In genomic region chr6:112253505-112253841, GRCh38 we compare ENCODE assay signal across 10 cellular contexts. TPM values are rescaled to one million over a fixed set of nuclear protein-coding genes. Genes with fewer than 3 reads are reported as not detected.
A peak's percentile ranks its signal among the peaks of the same experiment; 100 is the strongest.
DNase-seq lines count a peak whose midpoint lies in the region; ATAC-seq, FAIRE-seq and TF ChIP-seq lines count a peak whose summit lies in the region.
"Had no signal": no experiment of that assay in that cellular context is flagged by ENCODE, and none has a peak within 500 bp of the region (broad histone marks: within the 10 kb centered on the region; RNA-seq: fewer than 3 reads in every experiment).

No MANE protein-coding gene starts in this region.

- 41% methylated on average over 8 of the region's 8 CpGs for WGBS in SK-N-SH (ENCODE audit: low lambda C conversion rate)

- H3K27me3 ChIP-seq in SK-N-SH (ENCODE audit: insufficient read depth) (no peaks in the 10 kb centered on the region), fibroblast of lung (ENCODE audit: control insufficient read depth, insufficient read depth, low read length) (no peaks in the 10 kb centered on the region)

- peak; percentile 50 for DNase-seq in SK-N-SH
- no peak for DNase-seq in fibroblast of lung (ENCODE audit: low read depth in 2 of 2)
- DNase-seq in retina = no peak
- DNase-seq in RCC 7860 (ENCODE audit: low spot score) = no peak
- DNase-seq in mesenteric fat pad (ENCODE audit: low spot score) = no peak

- TF ChIP-seq RAD21 in SK-N-SH (IDR thresholded peaks at IDR 0.05; ENCODE audit: low read length) = no peak

- TF ChIP-seq EP300 in SK-N-SH (IDR thresholded peaks at IDR 0.05; ENCODE audit: borderline replicate concordance in 1 of 2, low read depth in 1 of 2, low read length in 1 of 2) = no peak

- H3K9me2 ChIP-seq in SK-N-SH = no peaks in the 10 kb centered on the region

- ATAC-seq in GM18909 (IDR thresholded peaks at IDR 0.05; ENCODE audit: poor library complexity, unreplicated experiment) = peak; percentile 37
- no peak for ATAC-seq in activated CD4-positive, CD25-positive, alpha-beta regulatory T cell treated with anti-CD3 and anti-CD28 coated beads, Interleukin-2, amount 50 U/mL, for 24 hours

- POLR2A ChIA-PET in SK-N-SH (lab: Yijun Ruan, JAX) = interaction anchor here (0.7 to 1.6 kb wide), 3 partner anchors 17 to 55 kb away, joined by 3 to 9 read pairs (median 5); no protein-coding TSS in a partner anchor

- H3K9ac ChIP-seq in SK-N-SH = peak overlapping the region; percentile 60; the same call in 1 of the 2 replicates
- peak overlapping the region; percentile 93 for H3K9ac ChIP-seq in fibroblast of lung (ENCODE audit: insufficient read depth, low read length)

- TF ChIP-seq CTCF in SK-N-SH (IDR thresholded peaks at IDR 0.05) (no peak), fibroblast of lung (conservative IDR thresholded peaks at IDR 0.05 in 1 of 2, IDR thresholded peaks at IDR 0.05 in 1 of 2; ENCODE audit: low read depth in 1 of 2, low read length in 2 of 2) (no peak), nephron (IDR thresholded peaks at IDR 0.05; ENCODE audit: unreplicated experiment in 3 of 3) (no peak)

- H3K36me3 ChIP-seq in SK-N-SH (replicated peaks in 1 of 2; ENCODE audit: control insufficient read depth in 1 of 2, insufficient read depth in 2 of 2, low read length in 1 of 2) = no peaks in the 10 kb centered on the region
- peaks cover 1% of the 10 kb centered on the region for H3K36me3 ChIP-seq in fibroblast of lung (ENCODE audit: control insufficient read depth, insufficient read depth, low read length)
- H3K36me3 ChIP-seq: neutrophil had no signal

- CTCF ChIA-PET in SK-N-SH (lab: Yijun Ruan, JAX) = interaction anchor here (0.9 to 5.3 kb wide), 9 partner anchors 15 to 102 kb away, joined by 3 to 38 read pairs (median 3); no protein-coding TSS in a partner anchor

- H3K27ac ChIP-seq in SK-N-SH (ENCODE audit: low read depth in 2 of 2, low read length in 1 of 2) (peak overlapping the region in 1 of 2 experiments; percentile 80; a peak in 3 of 4 replicates), fibroblast of lung (ENCODE audit: insufficient read depth, low read length) (peak overlapping the region; percentile 91)
- H3K27ac ChIP-seq: neutrophil had no signal

- H3K4me1 ChIP-seq in SK-N-SH (ENCODE audit: control insufficient read depth in 1 of 2, insufficient read depth in 2 of 2, low read depth in 1 of 2, low read length in 1 of 2) (peaks cover 3 to 18% of the 10 kb centered on the region in 2 experiments; a peak in 2 of 4 replicates), fibroblast of lung (ENCODE audit: control insufficient read depth, extremely low read depth, insufficient read depth, low read length) (peaks cover 9% of the 10 kb centered on the region)

- H3K27ac Mint-ChIP-seq in nephron = peak overlapping the region; percentile 89 to 93 (median 92)

- H3K27me3 Mint-ChIP-seq in nephron (ENCODE audit: low read depth) = no peaks in the 10 kb centered on the region

- H4K20me1 ChIP-seq in SK-N-SH (ENCODE audit: insufficient read depth) (no peaks in the 10 kb centered on the region), fibroblast of lung (ENCODE audit: control insufficient read depth, extremely low read depth, insufficient read depth, low read length) (no peaks in the 10 kb centered on the region)

- FAIRE-seq in RCC 7860 (lab: Jason Lieb, UNC) = no peak
- FAIRE-seq: K562 had no signal

- H3K9me3 ChIP-seq in SK-N-SH (no peaks in the 10 kb centered on the region), fibroblast of lung (ENCODE audit: control insufficient read depth, insufficient read depth, low read depth, low read length) (no peaks in the 10 kb centered on the region)
- H3K9me3 ChIP-seq: neutrophil had no signal

- H3F3A ChIP-seq in SK-N-SH (replicated peaks; ENCODE audit: insufficient read depth) = no peaks in the 10 kb centered on the region

- H3K9me3 Mint-ChIP-seq in nephron = no peaks in the 10 kb centered on the region

- peak overlapping the region; percentile 92 to 94 (median 94) for H3K4me3 Mint-ChIP-seq in nephron

- peaks cover 59% of the 10 kb centered on the region for H3K4me1 Mint-ChIP-seq in nephron

- peak overlapping the region; percentile 82 for H3K4me2 ChIP-seq in SK-N-SH
- peak overlapping the region; percentile 70 for H3K4me2 ChIP-seq in fibroblast of lung (ENCODE audit: extremely low read depth, insufficient read depth, low read length)

- peaks cover 21% of the 10 kb centered on the region for H3K36me3 Mint-ChIP-seq in nephron (ENCODE audit: low read depth)

- H3K4me3 ChIP-seq in SK-N-SH (ENCODE audit: low read depth in 2 of 2, low read length in 1 of 2) (peak overlapping the region; percentile 63), fibroblast of lung (replicated peaks in 1 of 4; ENCODE audit: control extremely low read depth in 1 of 4, insufficient read depth in 1 of 4, low read depth in 3 of 4, low read length in 4 of 4) (peak overlapping the region; percentile 80 to 99 (median 94))
- H3K4me3 ChIP-seq: K562 had no signal

- H3K79me2 ChIP-seq in SK-N-SH (ENCODE audit: insufficient read depth) = no peaks in the 10 kb centered on the region
- H3K79me2 ChIP-seq in fibroblast of lung (ENCODE audit: control insufficient read depth, insufficient read depth, low read length) = peaks cover 66% of the 10 kb centered on the region

- H2AFZ ChIP-seq in SK-N-SH (ENCODE audit: low read depth) = peak overlapping the region; percentile 90; the same call in 1 of the 2 replicates
- H2AFZ ChIP-seq in fibroblast of lung (ENCODE audit: low read length) = no peak overlapping the region

TF ChIP-seq in SK-N-SH, 30 proteins besides CTCF, POLR2A, EP300 and RAD21 (continues in another document):
- TF ChIP-seq NRF1 (IDR thresholded peaks at IDR 0.05; ENCODE audit: low read depth, low read length) (no peak), MEF2A (IDR thresholded peaks at IDR 0.05; ENCODE audit: borderline replicate concordance, low read depth) (no peak), JUND (IDR thresholded peaks at IDR 0.05) (no peak), USF2 (IDR thresholded peaks at IDR 0.05; ENCODE audit: borderline replicate concordance, low read depth, low read length) (no peak), FOXJ3 (CRISPR knock-in tag; IDR thresholded peaks at IDR 0.05) (no peak), GATA2 (CRISPR knock-in tag; IDR thresholded peaks at IDR 0.05) (no peak), REST (IDR thresholded peaks at IDR 0.05; ENCODE audit: low read depth, low read length) (no peak), PBX3 (IDR thresholded peaks at IDR 0.05) (no peak), FOSL2 (IDR thresholded peaks at IDR 0.05; ENCODE audit: borderline replicate concordance, low read depth) (no peak), RFX5 (IDR thresholded peaks at IDR 0.05; ENCODE audit: low read length) (no peak), SMC3 (IDR thresholded peaks at IDR 0.05; ENCODE audit: low read depth, low read length) (no peak), ELF1 (IDR thresholded peaks at IDR 0.05) (no peak)

RNA-seq across cellular contexts. Expression of gene LAMA4, which starts 0.9 kb away (rescaled TPM):
- polyA plus RNA-seq in SK-N-SH (2012; rRNA removed) (9.4 and 10.5 TPM in 2 replicates), fibroblast of lung (183 and 662 TPM in 2 replicates)
- 6.9 and 7.5 TPM in 2 replicates for polyA plus RNA-seq in SK-N-SH (2012; cell fraction: cytosol; rRNA removed)
- 14.6 and 14.9 TPM in 2 replicates for polyA plus RNA-seq in SK-N-SH (2012; cell fraction: nucleus; rRNA removed)
- total RNA-seq in fibroblast of lung (494 and 636 TPM in 2 replicates), mesenteric fat pad (418 TPM)
- 153 and 500 TPM in 2 replicates for polyA plus RNA-seq in fibroblast of lung (2012)
- polyA minus RNA-seq in fibroblast of lung (ENCODE audit: low replicate concordance) = 336 and 720 TPM in 2 replicates
